Comparison of ENCODE assay signal across 2 cellular contexts in genomic region chr7:143536455-143536854, GRCh38. TPM values are rescaled to one million over a fixed set of nuclear protein-coding genes. Genes with fewer than 3 reads are reported as not detected.
"Had no signal": no experiment of that assay in that cellular context is flagged by ENCODE, and none has a peak within 500 bp of the region (broad histone marks: within the 10 kb centered on the region; RNA-seq: fewer than 3 reads in every experiment).

No MANE protein-coding gene starts in this region.

RNA-seq across cellular contexts. Expression of gene CTAGE15, which starts 35.1 kb away (rescaled TPM):
- total RNA-seq: G401 had no signal

RNA-seq across cellular contexts. Expression of gene TAS2R41, which starts 58.8 kb away (rescaled TPM):
- total RNA-seq: G401, GM12878 had no signal
- polyA plus RNA-seq: GM12878 had no signal
